In the genomic region with DNA sequence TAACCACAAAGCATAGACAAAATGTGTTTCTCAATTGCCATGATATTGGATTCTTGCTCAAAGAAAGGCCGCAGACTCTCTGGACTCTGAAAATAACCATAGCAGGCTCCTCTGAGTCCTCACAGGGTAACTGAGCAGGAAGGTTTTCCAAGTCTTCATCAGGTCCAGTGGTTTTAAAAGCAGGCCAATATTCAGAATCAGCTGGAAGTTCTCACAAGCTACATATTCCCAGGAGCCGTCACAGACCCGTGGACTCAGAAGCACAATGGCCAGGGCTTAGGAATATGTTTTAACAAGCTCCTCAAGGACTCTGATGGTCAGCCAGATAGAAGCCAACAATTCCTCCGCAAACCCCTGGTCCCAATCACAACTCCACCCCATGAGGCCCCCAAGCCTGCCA, we compare ENCODE assay signal across 14 cellular contexts.
"Had no signal": no experiment of that assay in that cellular context is flagged by ENCODE, and none has a peak within 500 bp of the region (broad histone marks: within the 10 kb centered on the region; RNA-seq: fewer than 3 reads in every experiment).

No MANE protein-coding gene starts in this region.

- H3K27ac Mint-ChIP-seq: activated T-helper 2 cell treated with anti-CD3 and anti-CD28 coated beads, Interferon-gamma antibody, Interleukin-2, Interleukin-4, amounts not matched to agents 10 μg/mL and 5 μg/mL and 100 μg/mL, durations not matched to agents 14 hours and 24 hours and 36 hours; immature natural killer cell; stimulated activated naive B cell treated with anti-CD40 and anti-IgM and Interleukin-4, amounts not matched to agents 10 μg/mL and 1 μg/mL and 100 μg/mL, for 72 hours; T-helper 17 cell had no signal

- H3K27me3 ChIP-seq: body of pancreas had no signal

- H3K4me1 ChIP-seq: body of pancreas had no signal

- H3K4me3 Mint-ChIP-seq: immature natural killer cell; nephron progenitor cell; stimulated activated naive B cell treated with anti-CD40 and anti-IgM and Interleukin-4, amounts not matched to agents 10 μg/mL and 1 μg/mL and 100 μg/mL, for 72 hours; T-helper 17 cell had no signal

- H3K4me1 Mint-ChIP-seq: immature natural killer cell; stimulated activated naive B cell treated with anti-CD40 and anti-IgM and Interleukin-4, amounts not matched to agents 10 μg/mL and 1 μg/mL and 100 μg/mL, for 72 hours; T-helper 17 cell had no signal

- H3K27me3 Mint-ChIP-seq: stimulated activated naive B cell treated with anti-CD40 and anti-IgM and Interleukin-4, amounts not matched to agents 10 μg/mL and 1 μg/mL and 100 μg/mL, for 72 hours; T-helper 17 cell had no signal

- ATAC-seq: body of pancreas; left colon; stimulated activated naive B cell treated with anti-CD40 and anti-IgM and Interleukin-4, amounts not matched to agents 10 μg/mL and 1 μg/mL and 100 μg/mL, for 72 hours; T-helper 17 cell had no signal

- H3K9me3 ChIP-seq: body of pancreas had no signal

- H3K4me3 ChIP-seq: body of pancreas had no signal

- DNase-seq: activated CD4-positive, alpha-beta T cell treated with anti-CD3 and anti-CD28 coated beads, Interleukin-2, amount 50 U/mL, for 1 hour; activated naive CD4-positive, alpha-beta T cell treated with anti-CD3 and anti-CD28 coated beads, Interleukin-2, amount 50 U/mL, for 16 hours; activated T-cell treated with anti-CD3 and anti-CD28 coated beads for 4 hours; effector memory CD4-positive, alpha-beta T cell; immature natural killer cell; left colon; mammary epithelial cell; nephron progenitor cell; stimulated activated CD4-positive, alpha-beta T cell treated with anti-CD3 and anti-CD28 coated beads, Interleukin-2, amount 100 ng/mL, for 24 hours; stimulated activated naive B cell treated with anti-CD40 and anti-IgM and Interleukin-4, amounts not matched to agents 10 μg/mL and 1 μg/mL and 100 μg/mL, for 72 hours; T-helper 17 cell had no signal

- H3K36me3 Mint-ChIP-seq: immature natural killer cell; stimulated activated naive B cell treated with anti-CD40 and anti-IgM and Interleukin-4, amounts not matched to agents 10 μg/mL and 1 μg/mL and 100 μg/mL, for 72 hours had no signal

- H3K9me3 Mint-ChIP-seq: activated T-helper 2 cell treated with anti-CD3 and anti-CD28 coated beads, Interferon-gamma antibody, Interleukin-2, Interleukin-4, amounts not matched to agents 10 μg/mL and 5 μg/mL and 100 μg/mL, durations not matched to agents 14 hours and 24 hours and 36 hours; nephron progenitor cell had no signal

- H3K27ac ChIP-seq: epithelial cell of prostate had no signal
